ENCODE assay signal across 1 cellular context in the genomic region with DNA sequence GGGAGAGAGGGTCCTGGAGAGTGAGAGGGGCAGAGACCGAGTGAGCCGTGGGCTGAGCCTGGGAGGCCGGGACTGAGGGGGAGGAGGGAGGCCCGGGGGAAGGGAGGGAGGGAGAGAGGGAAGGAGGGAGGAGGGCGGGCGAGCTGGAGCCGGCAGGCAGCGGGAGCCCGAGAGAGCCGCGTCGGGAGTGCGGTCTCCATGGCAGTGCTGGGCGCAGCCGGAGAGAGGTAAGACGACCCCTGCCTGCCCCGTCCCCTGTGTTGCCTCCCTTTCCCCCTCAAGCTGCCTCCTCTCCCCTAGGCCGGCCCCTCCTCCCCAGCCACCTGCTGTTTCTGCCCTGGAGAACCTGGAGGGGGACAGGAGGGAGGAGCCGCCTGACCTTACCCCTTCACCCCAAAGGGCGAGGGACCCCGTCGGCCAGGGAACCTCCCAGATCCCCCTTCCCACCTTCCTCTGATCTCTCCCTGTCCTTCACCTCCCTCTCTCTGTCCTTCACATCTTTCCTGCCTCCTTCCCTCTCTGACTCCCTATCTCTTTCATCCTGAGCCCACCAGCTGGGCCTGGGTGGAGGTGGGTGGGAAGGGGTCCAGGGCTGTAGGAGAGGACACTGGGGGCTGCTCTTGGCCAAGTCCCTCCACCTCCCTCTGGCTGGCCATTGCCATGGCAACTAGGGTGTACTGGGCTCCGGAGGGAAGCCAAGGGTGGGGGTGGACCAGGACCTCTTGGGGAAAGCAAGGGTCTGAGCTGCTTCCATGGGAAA.
TF ChIP-seq lines count a peak whose summit lies in the region.

A gene with protein sequence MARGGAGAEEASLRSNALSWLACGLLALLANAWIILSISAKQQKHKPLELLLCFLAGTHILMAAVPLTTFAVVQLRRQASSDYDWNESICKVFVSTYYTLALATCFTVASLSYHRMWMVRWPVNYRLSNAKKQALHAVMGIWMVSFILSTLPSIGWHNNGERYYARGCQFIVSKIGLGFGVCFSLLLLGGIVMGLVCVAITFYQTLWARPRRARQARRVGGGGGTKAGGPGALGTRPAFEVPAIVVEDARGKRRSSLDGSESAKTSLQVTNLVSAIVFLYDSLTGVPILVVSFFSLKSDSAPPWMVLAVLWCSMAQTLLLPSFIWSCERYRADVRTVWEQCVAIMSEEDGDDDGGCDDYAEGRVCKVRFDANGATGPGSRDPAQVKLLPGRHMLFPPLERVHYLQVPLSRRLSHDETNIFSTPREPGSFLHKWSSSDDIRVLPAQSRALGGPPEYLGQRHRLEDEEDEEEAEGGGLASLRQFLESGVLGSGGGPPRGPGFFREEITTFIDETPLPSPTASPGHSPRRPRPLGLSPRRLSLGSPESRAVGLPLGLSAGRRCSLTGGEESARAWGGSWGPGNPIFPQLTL (plus strand): TSS at position 148 of the 760 bp plus-strand sequence. CDS start 2,078 bp downstream, outside the sequence.

TF ChIP-seq in HepG2, 621 proteins besides CTCF, POLR2A, EP300 and RAD21 (continued from another document):
- TF ChIP-seq IKZF4 (CRISPR knock-in tag; IDR thresholded peaks at IDR 0.05; ENCODE audit: borderline replicate concordance, low read depth, not compliant biosample characterization) (peak; percentile 43), ZNF569 (CRISPR knock-in tag; IDR thresholded peaks at IDR 0.05; ENCODE audit: borderline replicate concordance) (no peak), ZBTB38 (CRISPR knock-in tag; IDR thresholded peaks at IDR 0.05) (no peak), GABPB1 (CRISPR knock-in tag; IDR thresholded peaks at IDR 0.05) (peak; percentile 16; the same call in 1 of the 2 replicates), SAP130 (CRISPR knock-in tag; IDR thresholded peaks at IDR 0.05; ENCODE audit: low read depth) (no peak), ZNF160 (CRISPR knock-in tag; IDR thresholded peaks at IDR 0.05) (no peak), KDM2A (CRISPR knock-in tag; IDR thresholded peaks at IDR 0.05; ENCODE audit: borderline replicate concordance, low read depth) (peak; percentile 50), PAX8 (CRISPR knock-in tag; IDR thresholded peaks at IDR 0.05; ENCODE audit: borderline replicate concordance) (no peak), GATAD2A (CRISPR knock-in tag; IDR thresholded peaks at IDR 0.05) (no peak), ATF7-NPFF (CRISPR knock-in tag; IDR thresholded peaks at IDR 0.05; ENCODE audit: low read depth) (no peak; the same call in 1 of the 2 replicates), KLF15 (CRISPR knock-in tag; IDR thresholded peaks at IDR 0.05; ENCODE audit: borderline replicate concordance) (no peak), AGO2 (optimal IDR thresholded peaks at IDR 0.05; ENCODE audit: low read depth, low read length) (peak; percentile 83), HNRNPH1 (optimal IDR thresholded peaks at IDR 0.05; ENCODE audit: low read depth, low read length) (peak; percentile 47), MXD4 (CRISPR knock-in tag; IDR thresholded peaks at IDR 0.05) (no peak), ZNF124 (CRISPR knock-in tag; IDR thresholded peaks at IDR 0.05) (no peak), ZNF782 (CRISPR knock-in tag; IDR thresholded peaks at IDR 0.05; ENCODE audit: borderline replicate concordance) (no peak), GFI1 (CRISPR knock-in tag; IDR thresholded peaks at IDR 0.05; ENCODE audit: borderline replicate concordance) (0 out of 2 replicates have a peak, but pooled peaks have one; percentile 28), SOX5 (CRISPR knock-in tag; IDR thresholded peaks at IDR 0.05; ENCODE audit: borderline replicate concordance) (no peak), CHD4 (IDR thresholded peaks at IDR 0.05; ENCODE audit: borderline replicate concordance, low read length) (no peak), ZNF337 (CRISPR knock-in tag; IDR thresholded peaks at IDR 0.05; ENCODE audit: borderline replicate concordance, low read depth) (no peak), MEF2D (CRISPR knock-in tag; IDR thresholded peaks at IDR 0.05) (no peak), CAMTA2 (CRISPR knock-in tag; IDR thresholded peaks at IDR 0.05; ENCODE audit: borderline replicate concordance) (no peak), NFRKB (IDR thresholded peaks at IDR 0.05) (no peak), JUND (CRISPR knock-in tag; IDR thresholded peaks at IDR 0.05) (no peak), NR1H2 (CRISPR knock-in tag; IDR thresholded peaks at IDR 0.05; ENCODE audit: borderline replicate concordance, low read depth) (no peak), TEAD2 (CRISPR knock-in tag; IDR thresholded peaks at IDR 0.05) (no peak), ZNF263 (CRISPR knock-in tag; IDR thresholded peaks at IDR 0.05) (peak; percentile 81; the same call in 1 of the 2 replicates), CBX2 (IDR thresholded peaks at IDR 0.05; ENCODE audit: low read depth, low read length) (no peak), CBX2 (CRISPR knock-in tag; IDR thresholded peaks at IDR 0.05; ENCODE audit: low read depth) (no peak), SMAD1 (CRISPR knock-in tag; IDR thresholded peaks at IDR 0.05; ENCODE audit: borderline replicate concordance, low read depth) (no peak), ZSCAN25 (CRISPR knock-in tag; IDR thresholded peaks at IDR 0.05) (peak; percentile 78; the same call in 1 of the 2 replicates), EZH2 (conservative IDR thresholded peaks at IDR 0.05; ENCODE audit: low read depth, low read length) (no peak), CENPX (CRISPR knock-in tag; IDR thresholded peaks at IDR 0.05) (no peak), ETV6 (CRISPR knock-in tag; conservative IDR thresholded peaks at IDR 0.05) (no peak), ZNF790 (CRISPR knock-in tag; IDR thresholded peaks at IDR 0.05; ENCODE audit: borderline replicate concordance) (no peak), ZNF615 (CRISPR knock-in tag; IDR thresholded peaks at IDR 0.05; ENCODE audit: borderline replicate concordance) (no peak), REPIN1 (CRISPR knock-in tag; IDR thresholded peaks at IDR 0.05; ENCODE audit: borderline replicate concordance, low read depth) (no peak), ZNF709 (CRISPR knock-in tag; IDR thresholded peaks at IDR 0.05) (no peak)
- TF ChIP-seq, protein P1, sequence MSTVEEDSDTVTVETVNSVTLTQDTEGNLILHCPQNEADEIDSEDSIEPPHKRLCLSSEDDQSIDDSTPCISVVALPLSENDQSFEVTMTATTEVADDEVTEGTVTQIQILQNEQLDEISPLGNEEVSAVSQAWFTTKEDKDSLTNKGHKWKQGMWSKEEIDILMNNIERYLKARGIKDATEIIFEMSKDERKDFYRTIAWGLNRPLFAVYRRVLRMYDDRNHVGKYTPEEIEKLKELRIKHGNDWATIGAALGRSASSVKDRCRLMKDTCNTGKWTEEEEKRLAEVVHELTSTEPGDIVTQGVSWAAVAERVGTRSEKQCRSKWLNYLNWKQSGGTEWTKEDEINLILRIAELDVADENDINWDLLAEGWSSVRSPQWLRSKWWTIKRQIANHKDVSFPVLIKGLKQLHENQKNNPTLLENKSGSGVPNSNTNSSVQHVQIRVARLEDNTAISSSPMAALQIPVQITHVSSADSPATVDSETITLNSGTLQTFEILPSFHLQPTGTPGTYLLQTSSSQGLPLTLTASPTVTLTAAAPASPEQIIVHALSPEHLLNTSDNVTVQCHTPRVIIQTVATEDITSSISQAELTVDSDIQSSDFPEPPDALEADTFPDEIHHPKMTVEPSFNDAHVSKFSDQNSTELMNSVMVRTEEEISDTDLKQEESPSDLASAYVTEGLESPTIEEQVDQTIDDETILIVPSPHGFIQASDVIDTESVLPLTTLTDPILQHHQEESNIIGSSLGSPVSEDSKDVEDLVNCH (CRISPR knock-in tag; IDR thresholded peaks at IDR 0.05): no peak
- TF ChIP-seq, protein P2, sequence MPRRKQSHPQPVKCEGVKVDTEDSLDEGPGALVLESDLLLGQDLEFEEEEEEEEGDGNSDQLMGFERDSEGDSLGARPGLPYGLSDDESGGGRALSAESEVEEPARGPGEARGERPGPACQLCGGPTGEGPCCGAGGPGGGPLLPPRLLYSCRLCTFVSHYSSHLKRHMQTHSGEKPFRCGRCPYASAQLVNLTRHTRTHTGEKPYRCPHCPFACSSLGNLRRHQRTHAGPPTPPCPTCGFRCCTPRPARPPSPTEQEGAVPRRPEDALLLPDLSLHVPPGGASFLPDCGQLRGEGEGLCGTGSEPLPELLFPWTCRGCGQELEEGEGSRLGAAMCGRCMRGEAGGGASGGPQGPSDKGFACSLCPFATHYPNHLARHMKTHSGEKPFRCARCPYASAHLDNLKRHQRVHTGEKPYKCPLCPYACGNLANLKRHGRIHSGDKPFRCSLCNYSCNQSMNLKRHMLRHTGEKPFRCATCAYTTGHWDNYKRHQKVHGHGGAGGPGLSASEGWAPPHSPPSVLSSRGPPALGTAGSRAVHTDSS (CRISPR knock-in tag; conservative IDR thresholded peaks at IDR 0.05): no peak
- TF ChIP-seq, protein P3, sequence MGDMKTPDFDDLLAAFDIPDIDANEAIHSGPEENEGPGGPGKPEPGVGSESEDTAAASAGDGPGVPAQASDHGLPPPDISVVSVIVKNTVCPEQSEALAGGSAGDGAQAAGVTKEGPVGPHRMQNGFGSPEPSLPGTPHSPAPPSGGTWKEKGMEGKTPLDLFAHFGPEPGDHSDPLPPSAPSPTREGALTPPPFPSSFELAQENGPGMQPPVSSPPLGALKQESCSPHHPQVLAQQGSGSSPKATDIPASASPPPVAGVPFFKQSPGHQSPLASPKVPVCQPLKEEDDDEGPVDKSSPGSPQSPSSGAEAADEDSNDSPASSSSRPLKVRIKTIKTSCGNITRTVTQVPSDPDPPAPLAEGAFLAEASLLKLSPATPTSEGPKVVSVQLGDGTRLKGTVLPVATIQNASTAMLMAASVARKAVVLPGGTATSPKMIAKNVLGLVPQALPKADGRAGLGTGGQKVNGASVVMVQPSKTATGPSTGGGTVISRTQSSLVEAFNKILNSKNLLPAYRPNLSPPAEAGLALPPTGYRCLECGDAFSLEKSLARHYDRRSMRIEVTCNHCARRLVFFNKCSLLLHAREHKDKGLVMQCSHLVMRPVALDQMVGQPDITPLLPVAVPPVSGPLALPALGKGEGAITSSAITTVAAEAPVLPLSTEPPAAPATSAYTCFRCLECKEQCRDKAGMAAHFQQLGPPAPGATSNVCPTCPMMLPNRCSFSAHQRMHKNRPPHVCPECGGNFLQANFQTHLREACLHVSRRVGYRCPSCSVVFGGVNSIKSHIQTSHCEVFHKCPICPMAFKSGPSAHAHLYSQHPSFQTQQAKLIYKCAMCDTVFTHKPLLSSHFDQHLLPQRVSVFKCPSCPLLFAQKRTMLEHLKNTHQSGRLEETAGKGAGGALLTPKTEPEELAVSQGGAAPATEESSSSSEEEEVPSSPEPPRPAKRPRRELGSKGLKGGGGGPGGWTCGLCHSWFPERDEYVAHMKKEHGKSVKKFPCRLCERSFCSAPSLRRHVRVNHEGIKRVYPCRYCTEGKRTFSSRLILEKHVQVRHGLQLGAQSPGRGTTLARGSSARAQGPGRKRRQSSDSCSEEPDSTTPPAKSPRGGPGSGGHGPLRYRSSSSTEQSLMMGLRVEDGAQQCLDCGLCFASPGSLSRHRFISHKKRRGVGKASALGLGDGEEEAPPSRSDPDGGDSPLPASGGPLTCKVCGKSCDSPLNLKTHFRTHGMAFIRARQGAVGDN (CRISPR knock-in tag; IDR thresholded peaks at IDR 0.05): peak; percentile 40
- TF ChIP-seq, protein P4, sequence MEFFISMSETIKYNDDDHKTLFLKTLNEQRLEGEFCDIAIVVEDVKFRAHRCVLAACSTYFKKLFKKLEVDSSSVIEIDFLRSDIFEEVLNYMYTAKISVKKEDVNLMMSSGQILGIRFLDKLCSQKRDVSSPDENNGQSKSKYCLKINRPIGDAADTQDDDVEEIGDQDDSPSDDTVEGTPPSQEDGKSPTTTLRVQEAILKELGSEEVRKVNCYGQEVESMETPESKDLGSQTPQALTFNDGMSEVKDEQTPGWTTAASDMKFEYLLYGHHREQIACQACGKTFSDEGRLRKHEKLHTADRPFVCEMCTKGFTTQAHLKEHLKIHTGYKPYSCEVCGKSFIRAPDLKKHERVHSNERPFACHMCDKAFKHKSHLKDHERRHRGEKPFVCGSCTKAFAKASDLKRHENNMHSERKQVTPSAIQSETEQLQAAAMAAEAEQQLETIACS (CRISPR knock-in tag; IDR thresholded peaks at IDR 0.05): no peak
- TF ChIP-seq, protein P5, sequence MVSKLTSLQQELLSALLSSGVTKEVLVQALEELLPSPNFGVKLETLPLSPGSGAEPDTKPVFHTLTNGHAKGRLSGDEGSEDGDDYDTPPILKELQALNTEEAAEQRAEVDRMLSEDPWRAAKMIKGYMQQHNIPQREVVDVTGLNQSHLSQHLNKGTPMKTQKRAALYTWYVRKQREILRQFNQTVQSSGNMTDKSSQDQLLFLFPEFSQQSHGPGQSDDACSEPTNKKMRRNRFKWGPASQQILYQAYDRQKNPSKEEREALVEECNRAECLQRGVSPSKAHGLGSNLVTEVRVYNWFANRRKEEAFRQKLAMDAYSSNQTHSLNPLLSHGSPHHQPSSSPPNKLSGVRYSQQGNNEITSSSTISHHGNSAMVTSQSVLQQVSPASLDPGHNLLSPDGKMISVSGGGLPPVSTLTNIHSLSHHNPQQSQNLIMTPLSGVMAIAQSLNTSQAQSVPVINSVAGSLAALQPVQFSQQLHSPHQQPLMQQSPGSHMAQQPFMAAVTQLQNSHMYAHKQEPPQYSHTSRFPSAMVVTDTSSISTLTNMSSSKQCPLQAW (CRISPR knock-in tag; IDR thresholded peaks at IDR 0.05): no peak
- TF ChIP-seq, protein P6, sequence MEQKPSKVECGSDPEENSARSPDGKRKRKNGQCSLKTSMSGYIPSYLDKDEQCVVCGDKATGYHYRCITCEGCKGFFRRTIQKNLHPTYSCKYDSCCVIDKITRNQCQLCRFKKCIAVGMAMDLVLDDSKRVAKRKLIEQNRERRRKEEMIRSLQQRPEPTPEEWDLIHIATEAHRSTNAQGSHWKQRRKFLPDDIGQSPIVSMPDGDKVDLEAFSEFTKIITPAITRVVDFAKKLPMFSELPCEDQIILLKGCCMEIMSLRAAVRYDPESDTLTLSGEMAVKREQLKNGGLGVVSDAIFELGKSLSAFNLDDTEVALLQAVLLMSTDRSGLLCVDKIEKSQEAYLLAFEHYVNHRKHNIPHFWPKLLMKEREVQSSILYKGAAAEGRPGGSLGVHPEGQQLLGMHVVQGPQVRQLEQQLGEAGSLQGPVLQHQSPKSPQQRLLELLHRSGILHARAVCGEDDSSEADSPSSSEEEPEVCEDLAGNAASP (CRISPR knock-in tag; IDR thresholded peaks at IDR 0.05; ENCODE audit: borderline replicate concordance): no peak
TF ChIP-seq in HepG2: peak in this region for 22.
